ENCODE assay signal across 11 cellular contexts in the genomic region with DNA sequence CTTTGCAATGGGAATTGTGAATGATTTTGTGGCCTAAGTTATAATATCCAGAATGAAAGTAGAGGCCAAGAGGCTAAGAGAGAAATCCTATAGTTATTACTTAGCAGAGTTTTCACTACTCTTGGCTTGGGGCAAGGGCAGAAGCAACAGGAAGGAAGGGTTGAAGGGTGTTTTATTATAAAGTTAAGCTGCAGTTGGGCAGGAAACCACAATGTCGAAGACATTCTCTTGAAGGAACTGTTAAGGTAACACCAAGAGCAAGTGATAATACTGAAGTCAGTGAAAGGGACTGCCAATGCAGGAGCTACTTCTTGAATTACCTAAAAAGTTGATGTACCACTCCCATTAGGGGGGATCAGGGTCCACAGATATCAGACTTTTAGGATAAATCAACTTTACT. TPM values are rescaled to one million over a fixed set of nuclear protein-coding genes. Genes with fewer than 3 reads are reported as not detected.
DNase-seq lines count a peak whose midpoint lies in the region; ATAC-seq and TF ChIP-seq lines count a peak whose summit lies in the region.
"Had no signal": no experiment of that assay in that cellular context is flagged by ENCODE, and none has a peak within 500 bp of the region (broad histone marks: within the 10 kb centered on the region; RNA-seq: fewer than 3 reads in every experiment).

No MANE protein-coding gene starts in this region.

- no peaks in the 10 kb centered on the region for H3K9me2 ChIP-seq in MM.1S (replicated peaks; ENCODE audit: insufficient read depth, low read length)

- peak; percentile 96 for ATAC-seq in GM19467 (IDR thresholded peaks at IDR 0.05; ENCODE audit: unreplicated experiment)
- no peak for ATAC-seq in left colon
- ATAC-seq in GM18868 (IDR thresholded peaks at IDR 0.05; ENCODE audit: unreplicated experiment) = no peak

- intact Hi-C loops in left colon (cut with DNase I, micrococcal nuclease) = no loop called here

- H3K27ac ChIP-seq in MM.1S (ENCODE audit: low read length) = peak overlapping the region; percentile 13; the same call in 1 of the 2 replicates
- peak overlapping the region; percentile 45 for H3K27ac ChIP-seq in effector memory CD4-positive, alpha-beta T cell (ENCODE audit: insufficient read depth, low read length, poor library complexity, severe bottlenecking)
- H3K27ac ChIP-seq: VCaP had no signal

- peak overlapping the region; percentile 34 for H3K4me2 ChIP-seq in MM.1S (ENCODE audit: low read depth, low read length)

- no peaks in the 10 kb centered on the region for H3K27me3 ChIP-seq in MM.1S (replicated peaks; ENCODE audit: insufficient read depth, low read length)
- H3K27me3 ChIP-seq in effector memory CD4-positive, alpha-beta T cell (replicated peaks; ENCODE audit: control insufficient read depth, insufficient read depth, low read length, poor library complexity, severe bottlenecking) = no peaks in the 10 kb centered on the region

- no peaks in the 10 kb centered on the region for H3K9me3 ChIP-seq in MM.1S (replicated peaks; ENCODE audit: insufficient read depth, low read length)
- no peaks in the 10 kb centered on the region for H3K9me3 ChIP-seq in effector memory CD4-positive, alpha-beta T cell (ENCODE audit: control insufficient read depth, low read length)

- no peak overlapping the region for H3K9ac ChIP-seq in MM.1S (ENCODE audit: low read length)

- no peaks in the 10 kb centered on the region for H3K36me3 ChIP-seq in MM.1S (replicated peaks; ENCODE audit: insufficient read depth, low read length)
- H3K36me3 ChIP-seq in effector memory CD4-positive, alpha-beta T cell (ENCODE audit: control insufficient read depth, insufficient read depth, low read length) = no peaks in the 10 kb centered on the region

- peaks cover 14% of the 10 kb centered on the region for H3K4me1 ChIP-seq in MM.1S (ENCODE audit: low read length)
- peaks cover 45% of the 10 kb centered on the region for H3K4me1 ChIP-seq in effector memory CD4-positive, alpha-beta T cell (ENCODE audit: control insufficient read depth, insufficient read depth, low read length, poor library complexity, severe bottlenecking)

- DNase-seq in GDM1 (lab: John Stamatoyannopoulos, UW) (peak; percentile 89), MM.1S (peak; percentile 91), left colon (no peak), HuH-7 (ENCODE audit: low spot score) (no peak), superior temporal gyrus (ENCODE audit: extremely low spot score) (no peak)
- DNase-seq in effector memory CD4-positive, alpha-beta T cell = no peak
- DNase-seq: caudate nucleus had no signal

- no peaks in the 10 kb centered on the region for H4K20me1 ChIP-seq in MM.1S (ENCODE audit: insufficient read depth, low read length)

- H2AFZ ChIP-seq in MM.1S (ENCODE audit: low read length) = no peak overlapping the region

- H3K79me2 ChIP-seq in MM.1S (ENCODE audit: low read length) = no peaks in the 10 kb centered on the region

- H3F3A ChIP-seq in MM.1S (ENCODE audit: insufficient read depth, low read length) = peaks cover 10% of the 10 kb centered on the region

- TF ChIP-seq CTCF in MM.1S (IDR thresholded peaks at IDR 0.05; ENCODE audit: low read length) = no peak

- H3K4me3 ChIP-seq in MM.1S (ENCODE audit: low read length) = 0 out of 2 replicates have a peak overlapping the region, but pooled peaks have one; percentile 18
- H3K4me3 ChIP-seq in effector memory CD4-positive, alpha-beta T cell (ENCODE audit: insufficient read depth, low read depth, low read length, poor library complexity, severe bottlenecking) = peak overlapping the region; percentile 23

RNA-seq across cellular contexts. Expression of a gene that starts 8.3 kb away (rescaled TPM):
- total RNA-seq in left colon = under 1 TPM; 0.67 to 0.70 TPM
- total RNA-seq: osteocyte had no signal

RNA-seq across cellular contexts. Expression of a gene that starts 40.9 kb away (rescaled TPM):
- total RNA-seq in left colon = under 1 TPM in 1 of 2 donors, not detected in 1; 0.24 TPM

Comparison
In these comparisons a context has a peak if more than half of its experiments do, and no peak if none do; other contexts are left out.
1. DNase-seq: peak in GDM1 (single experiment) and MM.1S (single experiment); none in effector memory CD4-positive, alpha-beta T cell (0 of 3), left colon (0 of 2), HuH-7 (single experiment) and superior temporal gyrus (single experiment).